26 cellular contexts compared by ENCODE assay signal in the genomic region with DNA sequence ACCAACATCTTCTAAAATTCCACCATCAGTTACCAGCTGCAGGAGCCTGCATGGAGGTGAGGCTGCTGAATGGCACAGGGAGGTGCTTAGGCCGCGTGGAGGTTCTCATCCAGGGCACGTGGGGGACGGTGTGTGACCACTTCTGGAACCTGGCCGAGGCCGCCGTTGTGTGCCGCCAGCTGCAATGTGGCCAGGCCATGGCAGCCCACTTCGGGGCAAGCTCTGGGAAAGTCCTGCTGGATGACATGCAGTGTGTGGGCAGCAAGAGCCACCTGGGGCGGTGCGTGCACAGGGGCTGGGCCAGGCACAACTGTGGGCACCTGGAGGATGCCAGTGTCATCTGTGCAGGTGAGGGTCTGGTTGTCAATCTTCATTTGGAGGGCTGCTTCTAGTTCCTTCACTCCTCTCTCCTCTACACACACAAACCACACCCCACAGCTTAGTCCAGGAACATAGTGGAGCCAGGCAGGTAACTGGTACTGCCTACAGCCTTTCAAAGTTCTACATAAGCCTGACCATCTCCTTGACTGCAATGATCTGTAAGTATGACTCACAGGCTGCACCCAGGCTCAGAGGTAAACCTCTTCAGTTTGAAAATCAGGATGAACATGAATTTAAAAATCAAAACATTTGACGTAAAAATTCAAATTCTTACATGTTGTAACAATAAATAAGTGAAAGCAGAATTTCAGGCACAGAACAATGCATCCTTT.
"Had no signal": no experiment of that assay in that cellular context is flagged by ENCODE, and none has a peak within 500 bp of the region (broad histone marks: within the 10 kb centered on the region; RNA-seq: fewer than 3 reads in every experiment).

No MANE protein-coding gene starts in this region.

- H3K36me3 ChIP-seq: gastroesophageal sphincter, heart left ventricle, left lung, neural progenitor cell, sigmoid colon, stomach, thyroid gland had no signal

- H3K9me3 Mint-ChIP-seq: neural progenitor cell; stimulated activated effector memory CD8-positive, alpha-beta T cell treated with anti-CD3 and anti-CD28 coated beads, Interleukin-12 subunit alpha, Interleukin-12 subunit beta, amount 100 ng/mL, for 72 hours had no signal

- H3K27me3 ChIP-seq: neural progenitor cell, sigmoid colon, thyroid gland had no signal

- H3K36me3 Mint-ChIP-seq: neural progenitor cell; stimulated activated effector memory CD8-positive, alpha-beta T cell treated with anti-CD3 and anti-CD28 coated beads, Interleukin-12 subunit alpha, Interleukin-12 subunit beta, amount 100 ng/mL, for 72 hours had no signal

- H3K4me1 Mint-ChIP-seq: nephron; neural progenitor cell; stimulated activated effector memory CD8-positive, alpha-beta T cell treated with anti-CD3 and anti-CD28 coated beads, Interleukin-12 subunit alpha, Interleukin-12 subunit beta, amount 100 ng/mL, for 72 hours had no signal

- ATAC-seq: gastroesophageal sphincter; heart left ventricle; left cardiac atrium; left lung; naive thymus-derived CD4-positive, alpha-beta T cell; psoas muscle; right cardiac atrium; stimulated activated effector memory CD8-positive, alpha-beta T cell treated with anti-CD3 and anti-CD28 coated beads, Interleukin-12 subunit alpha, Interleukin-12 subunit beta, amount 100 ng/mL, for 72 hours had no signal

- H3K9me3 ChIP-seq: psoas muscle, thyroid gland had no signal

- DNase-seq: dermis blood vessel endothelial cell; effector memory CD4-positive, alpha-beta T cell; erythroblast; foreskin fibroblast; heart left ventricle; left cardiac atrium; mesendoderm; midbrain; naive thymus-derived CD4-positive, alpha-beta T cell; nucleus accumbens; psoas muscle; right cardiac atrium; sigmoid colon; stimulated activated CD4-positive, alpha-beta T cell treated with anti-CD3 and anti-CD28 coated beads, Interleukin-2, amount 100 ng/mL, for 24 hours; stimulated activated CD4-positive, alpha-beta T cell treated with anti-CD3 and anti-CD28 coated beads, Interleukin-4, amount 100 ng/mL, for 24 hours; stimulated activated naive CD4-positive, alpha-beta T cell treated with Interleukin-2 at 50 U/mL for 16 hours; stomach; thyroid gland; trophoblast cell had no signal

- H3K4me1 ChIP-seq: gastroesophageal sphincter, heart left ventricle, left lung, neural progenitor cell, psoas muscle, sigmoid colon, stomach, thyroid gland had no signal

- H3K4me3 Mint-ChIP-seq: naive thymus-derived CD4-positive, alpha-beta T cell; nephron; neural progenitor cell; stimulated activated effector memory CD8-positive, alpha-beta T cell treated with anti-CD3 and anti-CD28 coated beads, Interleukin-12 subunit alpha, Interleukin-12 subunit beta, amount 100 ng/mL, for 72 hours had no signal

- H3K4me3 ChIP-seq: coronary artery, gastroesophageal sphincter, heart left ventricle, hepatocyte, left lung, neural progenitor cell, psoas muscle, sigmoid colon, stomach, thyroid gland had no signal

- H3K27ac ChIP-seq: coronary artery, gastroesophageal sphincter, heart left ventricle, hepatocyte, left lung, neural progenitor cell, psoas muscle, sigmoid colon, stomach, thyroid gland had no signal

- H3K27ac Mint-ChIP-seq: naive thymus-derived CD4-positive, alpha-beta T cell; nephron; neural progenitor cell; stimulated activated effector memory CD8-positive, alpha-beta T cell treated with anti-CD3 and anti-CD28 coated beads, Interleukin-12 subunit alpha, Interleukin-12 subunit beta, amount 100 ng/mL, for 72 hours had no signal
